In the genomic region with DNA sequence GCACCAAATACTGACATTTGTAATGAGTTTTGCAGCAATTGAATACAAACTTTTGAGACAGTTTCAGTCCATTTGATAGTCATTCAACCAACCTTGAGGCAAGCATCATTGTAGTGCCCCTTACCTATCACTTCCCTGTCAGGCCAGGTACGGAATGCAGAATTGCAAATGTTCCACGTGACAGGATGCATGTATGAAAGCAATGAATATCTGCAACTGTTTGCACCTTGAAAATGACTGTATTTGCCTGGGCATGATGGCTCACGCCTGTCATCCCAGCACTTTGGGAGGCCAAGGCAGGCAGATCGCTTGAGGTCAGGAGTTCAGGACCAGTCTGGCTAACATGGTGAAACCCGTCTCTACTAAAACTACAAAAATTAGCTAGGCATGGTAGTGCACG, we compare ENCODE assay signal across 24 cellular contexts.
"Had no signal": no experiment of that assay in that cellular context is flagged by ENCODE, and none has a peak within 500 bp of the region (broad histone marks: within the 10 kb centered on the region; RNA-seq: fewer than 3 reads in every experiment).

No MANE protein-coding gene starts in this region.

- H3K36me3 Mint-ChIP-seq: immature natural killer cell, mesothelial cell of epicardium had no signal

- FAIRE-seq: colon, endothelial cell of umbilical vein had no signal

- H3K4me1 Mint-ChIP-seq: immature natural killer cell had no signal

- H2AFZ ChIP-seq: hepatocyte had no signal

- H3K4me1 ChIP-seq: esophagus muscularis mucosa, gastrocnemius medialis, heart left ventricle, left lung, lower lobe of right lung had no signal

- DNase-seq: dermis blood vessel endothelial cell; dorsolateral prefrontal cortex; effector CD4-positive, alpha-beta T cell; effector memory CD4-positive, alpha-beta T cell; erythroblast; foreskin melanocyte; gastrocnemius medialis; heart left ventricle; hypothalamus; immature natural killer cell; islet precursor cell; left cardiac atrium; left lung; left ventricle myocardium superior; lower lobe of right lung; mesenchymal stem cell; mucosa of descending colon had no signal

- H3K27ac ChIP-seq: coronary artery, dorsolateral prefrontal cortex, epithelial cell of prostate, esophagus muscularis mucosa, gastrocnemius medialis, heart left ventricle, hepatocyte, left lung, lower lobe of right lung had no signal

- H3K9me3 Mint-ChIP-seq: immature natural killer cell, mesothelial cell of epicardium had no signal

- H3K4me3 ChIP-seq: coronary artery, dorsolateral prefrontal cortex, esophagus muscularis mucosa, gastrocnemius medialis, heart left ventricle, hepatocyte, left lung, lower lobe of right lung, mucosa of descending colon had no signal

- H3K27ac Mint-ChIP-seq: immature natural killer cell, mesothelial cell of epicardium had no signal

- ATAC-seq: gastrocnemius medialis, heart left ventricle, left cardiac atrium, left lung, left ventricle myocardium superior, lower lobe of right lung, mucosa of descending colon had no signal

- H3K27me3 ChIP-seq: esophagus muscularis mucosa, gastrocnemius medialis, heart left ventricle, hepatocyte, left lung had no signal

- H3K9me3 ChIP-seq: esophagus muscularis mucosa, gastrocnemius medialis, heart left ventricle, left lung, lower lobe of right lung, mucosa of descending colon had no signal

- H3K79me2 ChIP-seq: hepatocyte had no signal

- H3K4me3 Mint-ChIP-seq: immature natural killer cell, mesothelial cell of epicardium had no signal

- H3K4me2 ChIP-seq: hepatocyte had no signal

- H3K36me3 ChIP-seq: esophagus muscularis mucosa, gastrocnemius medialis, left lung had no signal
